ENCODE assay signal across 8 cellular contexts in the genomic region with DNA sequence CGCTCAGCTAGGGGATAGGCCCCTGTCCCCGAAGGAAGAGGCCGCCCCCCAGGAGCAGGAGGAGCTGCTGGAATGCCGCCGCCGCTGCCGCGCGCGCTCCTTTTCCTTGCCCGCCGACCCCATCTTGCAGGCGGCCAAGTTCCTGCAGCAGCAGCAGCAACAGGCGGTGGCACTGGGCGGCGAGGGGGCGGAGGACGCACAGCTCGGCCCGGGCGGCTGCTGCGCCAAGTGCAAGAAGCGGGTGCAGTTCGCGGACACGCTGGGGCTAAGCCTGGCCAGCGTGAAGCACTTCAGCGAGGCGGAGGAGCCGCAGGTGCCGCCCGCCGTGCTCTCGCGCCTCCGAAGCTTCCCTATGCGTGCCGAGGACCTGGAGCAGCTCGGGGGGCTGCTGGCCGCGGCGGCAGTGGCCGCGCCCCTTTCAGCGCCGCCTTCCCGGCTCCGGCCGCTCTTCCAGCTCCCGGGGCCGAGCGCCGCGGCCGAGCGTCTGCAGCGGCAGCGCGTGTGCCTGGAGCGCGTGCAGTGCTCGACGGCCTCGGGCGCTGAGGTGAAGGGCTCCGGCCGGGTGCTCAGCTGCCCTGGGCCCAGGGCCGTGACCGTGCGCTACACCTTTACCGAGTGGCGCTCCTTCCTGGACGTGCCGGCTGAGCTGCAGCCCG. TPM values are rescaled to one million over a fixed set of nuclear protein-coding genes. Genes with fewer than 3 reads are reported as not detected.
A peak's percentile ranks its signal among the peaks of the same experiment; 100 is the strongest.
DNase-seq lines count a peak whose midpoint lies in the region; ATAC-seq and TF ChIP-seq lines count a peak whose summit lies in the region.

No MANE protein-coding gene starts in this region.

- H2AFZ ChIP-seq in osteoblast (ENCODE audit: low read length) = peak overlapping the region; percentile 86

- DNase-seq in EL = peak; percentile 62
- DNase-seq in SJSA1 (ENCODE audit: low read depth in 1 of 2, low spot score in 2 of 2) = peak in 1 of 2 experiments; percentile 55
- peak; percentile 48 for DNase-seq in fibroblast of pulmonary artery (ENCODE audit: low read depth)
- peak; percentile 83 for DNase-seq in osteoblast (ENCODE audit: insufficient read length, low spot score, missing footprints)
- DNase-seq in NCI-H446 treated with DMSO at 0.1 percent for 48 hours (lab: John Stamatoyannopoulos, UW) = no peak
- DNase-seq in activated CD4-positive, alpha-beta T cell treated with anti-CD3 and anti-CD28 coated beads, Interleukin-2, amount 50 U/mL, for 4 hours = no peak

- no peaks in the 10 kb centered on the region for H4K20me1 ChIP-seq in osteoblast (ENCODE audit: insufficient read depth, low read length)

- H3K27me3 ChIP-seq in SJSA1 (replicated peaks) = peaks cover 45% of the 10 kb centered on the region
- H3K27me3 ChIP-seq in osteoblast (ENCODE audit: insufficient read depth, low read length) = peaks cover 24% of the 10 kb centered on the region

- H3K4me2 ChIP-seq in osteoblast (ENCODE audit: insufficient read depth, low read length) = peak overlapping the region; percentile 91

- H3K4me3 ChIP-seq in SJSA1 = peak overlapping the region; percentile 38
- H3K4me3 ChIP-seq in fibroblast of pulmonary artery (replicated peaks; ENCODE audit: low read depth, low read length) = peak overlapping the region; percentile 58
- H3K4me3 ChIP-seq in osteoblast (ENCODE audit: insufficient read depth, low read length) = peak overlapping the region; percentile 74

- H3K9me3 ChIP-seq in SJSA1 (replicated peaks) (no peaks in the 10 kb centered on the region), osteoblast (ENCODE audit: low read depth, low read length) (no peaks in the 10 kb centered on the region)

- no peaks in the 10 kb centered on the region for H3K79me2 ChIP-seq in osteoblast (ENCODE audit: insufficient read depth, low read length)

- ATAC-seq in HG02642 (IDR thresholded peaks at IDR 0.05; ENCODE audit: poor library complexity, unreplicated experiment) (peak; percentile 25), HG02623 (IDR thresholded peaks at IDR 0.05; ENCODE audit: unreplicated experiment) (no peak)

- peaks cover 39% of the 10 kb centered on the region for H3K4me1 ChIP-seq in SJSA1 (replicated peaks)
- H3K4me1 ChIP-seq in osteoblast (ENCODE audit: insufficient read depth, low read length) = peaks cover 21% of the 10 kb centered on the region

- no peak overlapping the region for H3K27ac ChIP-seq in SJSA1
- H3K27ac ChIP-seq in osteoblast (ENCODE audit: low read depth, low read length) = no peak overlapping the region

- no peaks in the 10 kb centered on the region for H3K36me3 ChIP-seq in SJSA1
- H3K36me3 ChIP-seq in osteoblast (ENCODE audit: insufficient read depth, low read length) = no peaks in the 10 kb centered on the region

- TF ChIP-seq CTCF in fibroblast of pulmonary artery (IDR thresholded peaks at IDR 0.05; ENCODE audit: low read length, missing control alignments) (no peak), osteoblast (IDR thresholded peaks at IDR 0.05; ENCODE audit: extremely low read depth, low read depth, low read length) (no peak)

RNA-seq across cellular contexts. Expression of a gene that starts 0.6 kb away (rescaled TPM):
- 0.19 and 0.32 TPM in 2 replicates for total RNA-seq in SJSA1 (2014; rRNA removed; shearing (Covaris generic))
- 3.3 and 3.5 TPM in 2 replicates for total RNA-seq in osteoblast

Comparison
In these comparisons a context has a peak if more than half of its experiments do, and no peak if none do; other contexts are left out.
1. DNase-seq: peak in EL (single experiment), fibroblast of pulmonary artery (single experiment) and osteoblast (single experiment); none in NCI-H446 treated with DMSO at 0.1 percent for 48 hours (single experiment) and activated CD4-positive, alpha-beta T cell treated with anti-CD3 and anti-CD28 coated beads, Interleukin-2, amount 50 U/mL, for 4 hours (0 of 2).
2. Peak in every context shown above with its lines, with median percentiles within 50 percentile points of each other: H3K4me3 ChIP-seq.